Comparison of ENCODE assay signal across 28 cellular contexts in genomic region chr11:17141156-17141555, GRCh38.
"Had no signal": no experiment of that assay in that cellular context is flagged by ENCODE, and none has a peak within 500 bp of the region (broad histone marks: within the 10 kb centered on the region; RNA-seq: fewer than 3 reads in every experiment).

No MANE protein-coding gene starts in this region.

- H3K4me3 Mint-ChIP-seq: activated CD8-positive, alpha-beta T cell treated with anti-CD3 and anti-CD28 coated beads for 36 hours; activated naive CD8-positive, alpha-beta T cell treated with anti-CD3 and anti-CD28 coated beads, Interleukin-2, amount 10 ng/mL, durations not matched to agents 7 days and 5 days; activated T-cell treated with anti-CD3 and anti-CD28 coated beads, Interleukin-2, amount 50 U/mL, for 4 hours; activated T-helper 17 cell treated with anti-CD3 and anti-CD28 coated beads, Interleukin-2, amount 50 U/mL, for 72 hours; WTC11 had no signal

- H3K27ac Mint-ChIP-seq: activated CD8-positive, alpha-beta T cell treated with anti-CD3 and anti-CD28 coated beads for 36 hours; activated naive CD4-positive, alpha-beta T cell treated with anti-CD3 and anti-CD28 coated beads, Interleukin-2, amount 50 U/mL, for 72 hours; activated naive CD8-positive, alpha-beta T cell treated with anti-CD3 and anti-CD28 coated beads, Interleukin-2, amount 10 ng/mL, durations not matched to agents 7 days and 5 days; activated T-helper 17 cell treated with anti-CD3 and anti-CD28 coated beads, Interleukin-2, amount 50 U/mL, for 72 hours had no signal

- H3K9me3 ChIP-seq: colonic mucosa, esophagus squamous epithelium had no signal

- H3K4me3 ChIP-seq: colonic mucosa, esophagus squamous epithelium had no signal

- H3K27me3 ChIP-seq: brain microvascular endothelial cell, colonic mucosa, esophagus squamous epithelium had no signal

- DNase-seq: activated CD4-positive, alpha-beta T cell treated with anti-CD3 and anti-CD28 coated beads for 1 hour; activated CD4-positive, alpha-beta T cell treated with anti-CD3 and anti-CD28 coated beads for 4 hours; activated CD4-positive, alpha-beta T cell treated with anti-CD3 and anti-CD28 coated beads, Interleukin-2, amount 50 U/mL, for 1 hour; activated CD4-positive, alpha-beta T cell treated with anti-CD3 and anti-CD28 coated beads, Interleukin-2, amount 50 U/mL, for 48 hours; activated CD8-positive, alpha-beta memory T cell treated with anti-CD3 and anti-CD28 coated beads for 24 hours; activated CD8-positive, alpha-beta T cell treated with anti-CD3 and anti-CD28 coated beads for 36 hours; activated effector memory CD4-positive, alpha-beta T cell treated with Interleukin-2 at 50 U/mL for 16 hours; activated gamma-delta T cell treated with Interleukin-2 at 50 U/mL for 16 hours; activated naive CD4-positive, alpha-beta T cell treated with Interleukin-2 at 50 U/mL for 16 hours; activated naive CD8-positive, alpha-beta T cell treated with anti-CD3 and anti-CD28 coated beads, Interleukin-2, amount 10 ng/mL, durations not matched to agents 7 days and 5 days; activated T-cell treated with anti-CD3 and anti-CD28 coated beads, Interleukin-2, amount 50 U/mL, for 4 hours; anterior cingulate cortex; brain microvascular endothelial cell; colonic mucosa; effector CD8-positive, alpha-beta T cell; esophagus squamous epithelium; foreskin melanocyte; head of caudate nucleus; T-helper 2 cell had no signal

- H3K9me3 Mint-ChIP-seq: activated CD8-positive, alpha-beta T cell treated with anti-CD3 and anti-CD28 coated beads for 36 hours; activated naive CD4-positive, alpha-beta T cell treated with anti-CD3 and anti-CD28 coated beads, Interleukin-2, amount 50 U/mL, for 72 hours; activated naive CD8-positive, alpha-beta T cell treated with anti-CD3 and anti-CD28 coated beads, Interleukin-2, amount 10 ng/mL, durations not matched to agents 7 days and 5 days; activated T-cell treated with anti-CD3 and anti-CD28 coated beads, Interleukin-2, amount 50 U/mL, for 4 hours; activated T-helper 17 cell treated with anti-CD3 and anti-CD28 coated beads, Interleukin-2, amount 50 U/mL, for 72 hours; WTC11 had no signal

- H3K4me1 Mint-ChIP-seq: activated naive CD8-positive, alpha-beta T cell treated with anti-CD3 and anti-CD28 coated beads, Interleukin-2, amount 10 ng/mL, durations not matched to agents 7 days and 5 days; activated T-helper 17 cell treated with anti-CD3 and anti-CD28 coated beads, Interleukin-2, amount 50 U/mL, for 72 hours had no signal

- H3K36me3 ChIP-seq: colonic mucosa had no signal

- H3K27me3 Mint-ChIP-seq: activated CD8-positive, alpha-beta T cell treated with anti-CD3 and anti-CD28 coated beads for 36 hours; activated naive CD8-positive, alpha-beta T cell treated with anti-CD3 and anti-CD28 coated beads, Interleukin-2, amount 10 ng/mL, durations not matched to agents 7 days and 5 days; activated T-helper 17 cell treated with anti-CD3 and anti-CD28 coated beads, Interleukin-2, amount 50 U/mL, for 72 hours had no signal

- FAIRE-seq: astrocyte, bronchial epithelial cell, endometrium, endothelial cell of umbilical vein had no signal

- H3K4me1 ChIP-seq: colonic mucosa, esophagus squamous epithelium had no signal

- ATAC-seq: activated CD8-positive, alpha-beta T cell treated with anti-CD3 and anti-CD28 coated beads for 36 hours; activated naive CD4-positive, alpha-beta T cell treated with anti-CD3 and anti-CD28 coated beads, Interleukin-2, amount 50 U/mL, for 72 hours; activated T-cell treated with anti-CD3 and anti-CD28 coated beads, Interleukin-2, amount 50 U/mL, for 4 hours; activated T-helper 17 cell treated with anti-CD3 and anti-CD28 coated beads, Interleukin-2, amount 50 U/mL, for 72 hours; WTC11 had no signal

- H3K27ac ChIP-seq: brain microvascular endothelial cell, colonic mucosa, epithelial cell of prostate, esophagus squamous epithelium, VCaP had no signal
